Comparison of ENCODE assay signal across 19 cellular contexts in genomic region chr10:11152801-11153200, GRCh38.
"Had no signal": no experiment of that assay in that cellular context is flagged by ENCODE, and none has a peak within 500 bp of the region (broad histone marks: within the 10 kb centered on the region; RNA-seq: fewer than 3 reads in every experiment).

No MANE protein-coding gene starts in this region.

- H3K36me3 ChIP-seq: gastrocnemius medialis, ovary, tibial nerve had no signal

- H3K27ac Mint-ChIP-seq: activated naive CD8-positive, alpha-beta T cell treated with anti-CD3 and anti-CD28 coated beads, Interleukin-2, amount 10 ng/mL, durations not matched to agents 7 days and 5 days; WTC11 had no signal

- ATAC-seq: gastrocnemius medialis, left lobe of liver, psoas muscle, right cardiac atrium, WTC11 had no signal

- H3K36me3 Mint-ChIP-seq: activated naive CD8-positive, alpha-beta T cell treated with anti-CD3 and anti-CD28 coated beads, Interleukin-2, amount 10 ng/mL, durations not matched to agents 7 days and 5 days; WTC11 had no signal

- H3K4me3 ChIP-seq: dorsolateral prefrontal cortex, gastrocnemius medialis, lung, ovary, psoas muscle, skin epidermis, tibial nerve had no signal

- H3K27me3 Mint-ChIP-seq: activated naive CD8-positive, alpha-beta T cell treated with anti-CD3 and anti-CD28 coated beads, Interleukin-2, amount 10 ng/mL, durations not matched to agents 7 days and 5 days; stimulated activated naive CD8-positive, alpha-beta T cell treated with anti-CD3 and anti-CD28 coated beads, Interleukin-15, Interleukin-2, amounts not matched to agents 100 ng/mL and 50 ng/mL, for 24 hours had no signal

- DNase-seq: activated CD4-positive, alpha-beta T cell treated with anti-CD3 and anti-CD28 coated beads for 4 hours; activated CD8-positive, alpha-beta memory T cell treated with anti-CD3 and anti-CD28 coated beads for 24 hours; activated CD8-positive, alpha-beta memory T cell treated with anti-CD3 and anti-CD28 coated beads, Interleukin-2, amount 50 U/mL, for 48 hours; activated gamma-delta T cell; activated naive CD8-positive, alpha-beta T cell treated with anti-CD3 and anti-CD28 coated beads, Interleukin-2, amount 10 ng/mL, durations not matched to agents 7 days and 5 days; amygdala; dorsolateral prefrontal cortex; gastrocnemius medialis; kidney; midbrain; ovary; psoas muscle; right cardiac atrium had no signal

- H3K27me3 ChIP-seq: gastrocnemius medialis, ovary, tibial nerve had no signal

- H3K27ac ChIP-seq: gastrocnemius medialis, psoas muscle had no signal

- H3K4me3 Mint-ChIP-seq: activated naive CD8-positive, alpha-beta T cell treated with anti-CD3 and anti-CD28 coated beads, Interleukin-2, amount 10 ng/mL, durations not matched to agents 7 days and 5 days; stimulated activated naive CD8-positive, alpha-beta T cell treated with anti-CD3 and anti-CD28 coated beads, Interleukin-15, Interleukin-2, amounts not matched to agents 100 ng/mL and 50 ng/mL, for 24 hours; WTC11 had no signal

- H3K9me3 ChIP-seq: gastrocnemius medialis, ovary, psoas muscle, tibial nerve had no signal

- H3K9me3 Mint-ChIP-seq: activated naive CD8-positive, alpha-beta T cell treated with anti-CD3 and anti-CD28 coated beads, Interleukin-2, amount 10 ng/mL, durations not matched to agents 7 days and 5 days; stimulated activated naive CD8-positive, alpha-beta T cell treated with anti-CD3 and anti-CD28 coated beads, Interleukin-15, Interleukin-2, amounts not matched to agents 100 ng/mL and 50 ng/mL, for 24 hours; WTC11 had no signal
